ENCODE assay signal across 22 cellular contexts in genomic region chr7:73712773-73713172, GRCh38.
"Had no signal": no experiment of that assay in that cellular context is flagged by ENCODE, and none has a peak within 500 bp of the region (broad histone marks: within the 10 kb centered on the region; RNA-seq: fewer than 3 reads in every experiment).

No MANE protein-coding gene starts in this region.

- H3K4me3 ChIP-seq: ascending aorta, breast epithelium, esophagus squamous epithelium, lower lobe of right lung, tibial nerve had no signal

- H3K27ac Mint-ChIP-seq: activated CD4-positive, alpha-beta T cell treated with anti-CD3 and anti-CD28 coated beads, Interleukin-2, amount 10 ng/mL, durations not matched to agents 24 days and 14 days; activated naive CD4-positive, alpha-beta T cell treated with anti-CD3 and anti-CD28 coated beads, Interleukin-2, amount 10 ng/mL, durations not matched to agents 7 days and 5 days; mesothelial cell of epicardium; natural killer cell treated with Interleukin-12 subunit alpha and Interleukin-12 subunit beta and Interleukin-15 and Interleukin-18, amount 100 ng/mL, for 72 hours had no signal

- H3K4me3 Mint-ChIP-seq: activated CD4-positive, alpha-beta T cell treated with anti-CD3 and anti-CD28 coated beads, Interleukin-2, amount 10 ng/mL, durations not matched to agents 24 days and 14 days; activated naive CD4-positive, alpha-beta T cell treated with anti-CD3 and anti-CD28 coated beads, Interleukin-2, amount 10 ng/mL, durations not matched to agents 7 days and 5 days; activated T-cell treated with anti-CD3 and anti-CD28 coated beads, Interleukin-2, amount 50 U/mL, for 4 hours; mesothelial cell of epicardium; natural killer cell treated with Interleukin-12 subunit alpha and Interleukin-12 subunit beta and Interleukin-15 and Interleukin-18, amount 100 ng/mL, for 72 hours had no signal

- H3K27ac ChIP-seq: ascending aorta, breast epithelium, esophagus squamous epithelium, lower lobe of right lung, tibial nerve had no signal

- H3K36me3 Mint-ChIP-seq: natural killer cell treated with Interleukin-12 subunit alpha and Interleukin-12 subunit beta and Interleukin-15 and Interleukin-18, amount 100 ng/mL, for 72 hours had no signal

- H3K27me3 Mint-ChIP-seq: activated CD4-positive, alpha-beta T cell treated with anti-CD3 and anti-CD28 coated beads, Interleukin-2, amount 10 ng/mL, durations not matched to agents 24 days and 14 days; natural killer cell treated with Interleukin-12 subunit alpha and Interleukin-12 subunit beta and Interleukin-15 and Interleukin-18, amount 100 ng/mL, for 72 hours had no signal

- H3K4me1 ChIP-seq: breast epithelium had no signal

- H3K36me3 ChIP-seq: ascending aorta, breast epithelium, esophagus squamous epithelium, lower lobe of right lung had no signal

- H3K9me3 Mint-ChIP-seq: activated CD4-positive, alpha-beta T cell treated with anti-CD3 and anti-CD28 coated beads, Interleukin-2, amount 10 ng/mL, durations not matched to agents 24 days and 14 days; activated naive CD4-positive, alpha-beta T cell treated with anti-CD3 and anti-CD28 coated beads, Interleukin-2, amount 10 ng/mL, durations not matched to agents 7 days and 5 days; activated T-cell treated with anti-CD3 and anti-CD28 coated beads, Interleukin-2, amount 50 U/mL, for 4 hours; mesothelial cell of epicardium; natural killer cell treated with Interleukin-12 subunit alpha and Interleukin-12 subunit beta and Interleukin-15 and Interleukin-18, amount 100 ng/mL, for 72 hours had no signal

- FAIRE-seq: endothelial cell of umbilical vein, urothelium cell line had no signal

- ATAC-seq: activated T-cell treated with anti-CD3 and anti-CD28 coated beads, Interleukin-2, amount 50 U/mL, for 4 hours; lower lobe of right lung; natural killer cell treated with Interleukin-12 subunit alpha and Interleukin-12 subunit beta and Interleukin-15 and Interleukin-18, amount 100 ng/mL, for 72 hours; stimulated activated naive CD8-positive, alpha-beta T cell treated with anti-CD3 and anti-CD28 coated beads, Interleukin-15, Interleukin-2, amounts not matched to agents 100 U/mL and 50 U/mL, for 24 hours had no signal

- H3K27me3 ChIP-seq: ascending aorta, breast epithelium, tibial nerve had no signal

- H3K9me3 ChIP-seq: ascending aorta, breast epithelium, esophagus squamous epithelium, lower lobe of right lung, tibial nerve had no signal

- DNase-seq: activated CD4-positive, alpha-beta T cell treated with anti-CD3 and anti-CD28 coated beads, Interleukin-2, amount 10 ng/mL, durations not matched to agents 24 days and 14 days; activated CD8-positive, alpha-beta memory T cell treated with anti-CD3 and anti-CD28 coated beads, Interleukin-2, amount 50 U/mL, for 4 hours; activated effector memory CD4-positive, alpha-beta T cell treated with Interleukin-2 at 50 U/mL for 16 hours; activated naive CD4-positive, alpha-beta T cell treated with anti-CD3 and anti-CD28 coated beads, Interleukin-2, amount 10 ng/mL, durations not matched to agents 7 days and 5 days; activated T-cell treated with anti-CD3 and anti-CD28 coated beads, Interleukin-2, amount 50 U/mL, for 4 hours; effector CD4-positive, alpha-beta T cell; esophagus squamous epithelium; lower lobe of right lung; nucleus accumbens; posterior cingulate gyrus; stimulated activated CD4-positive, alpha-beta T cell treated with anti-CD3 and anti-CD28 coated beads, Interleukin-2, amount 100 ng/mL, for 24 hours; stimulated activated naive CD8-positive, alpha-beta T cell treated with anti-CD3 and anti-CD28 coated beads, Interleukin-15, Interleukin-2, amounts not matched to agents 100 U/mL and 50 U/mL, for 24 hours; substantia nigra; T-helper 1 cell; T1000 had no signal
